In genomic region chr19:44813331-44814131, GRCh38 we compare ENCODE assay signal across 22 cellular contexts. TPM values are rescaled to one million over a fixed set of nuclear protein-coding genes. Genes with fewer than 3 reads are reported as not detected.
DNase-seq lines count a peak whose midpoint lies in the region; ATAC-seq and TF ChIP-seq lines count a peak whose summit lies in the region.
"Had no signal": no experiment of that assay in that cellular context is flagged by ENCODE, and none has a peak within 500 bp of the region (broad histone marks: within the 10 kb centered on the region; RNA-seq: fewer than 3 reads in every experiment).

No MANE protein-coding gene starts in this region.

- H3K9ac ChIP-seq in liver (ENCODE audit: low read depth in 1 of 2, low read length in 2 of 2), result no peak overlapping the region
- H3K9ac ChIP-seq: BLaER1 had no signal

- CTCF ChIA-PET in HEK293 (lab: Yijun Ruan, JAX), result interaction anchor here (0.7 kb wide), 1 partner anchor 29 kb away, joined by 3 read pairs; no protein-coding TSS in a partner anchor

- no peak overlapping the region for H3K4me3 Mint-ChIP-seq in chondrocyte (ENCODE audit: unreplicated experiment)
- H3K4me3 Mint-ChIP-seq: activated CD4-positive, alpha-beta memory T cell treated with anti-CD3 and anti-CD28 coated beads, Interleukin-2, amount 10 ng/mL, durations not matched to agents 7 days and 5 days; memory B cell; stimulated activated memory B cell treated with anti-CD40 and anti-IgM and Interleukin-4, amounts not matched to agents 10 μg/mL and 1 μg/mL and 100 μg/mL, for 72 hours had no signal

- H3K9me3 Mint-ChIP-seq in chondrocyte (ENCODE audit: low read depth), result no peaks in the 10 kb centered on the region
- H3K9me3 Mint-ChIP-seq: activated CD4-positive, alpha-beta memory T cell treated with anti-CD3 and anti-CD28 coated beads, Interleukin-2, amount 10 ng/mL, durations not matched to agents 7 days and 5 days; memory B cell; stimulated activated memory B cell treated with anti-CD40 and anti-IgM and Interleukin-4, amounts not matched to agents 10 μg/mL and 1 μg/mL and 100 μg/mL, for 72 hours had no signal

- H3K27ac ChIP-seq in HEK293 (ENCODE audit: extremely low read depth, low read depth, low read length) (no peak overlapping the region), liver (ENCODE audit: low read depth in 1 of 2, low read length in 2 of 2) (no peak overlapping the region)
- H3K27ac ChIP-seq: BLaER1, esophagus squamous epithelium had no signal

- TF ChIP-seq POLR2A in GM18505 (IDR thresholded peaks at IDR 0.05; ENCODE audit: borderline replicate concordance, extremely low read depth, insufficient read depth, insufficient read length), result no peak

- H3K4me1 Mint-ChIP-seq in chondrocyte (ENCODE audit: low read depth), result peaks cover 18% of the 10 kb centered on the region
- H3K4me1 Mint-ChIP-seq: activated CD4-positive, alpha-beta memory T cell treated with anti-CD3 and anti-CD28 coated beads, Interleukin-2, amount 10 ng/mL, durations not matched to agents 7 days and 5 days had no signal

- POLR2A ChIA-PET in HEK293 (lab: Yijun Ruan, JAX), result no interaction called here

- 87% methylated on average over 29 of the region's 29 CpGs for WGBS in liver

- no peak for ATAC-seq in GM18505 (IDR thresholded peaks at IDR 0.05; ENCODE audit: unreplicated experiment)
- ATAC-seq: stimulated activated memory B cell treated with anti-CD40 and anti-IgM and Interleukin-4, amounts not matched to agents 10 μg/mL and 1 μg/mL and 100 μg/mL, for 72 hours had no signal

- DNase-seq in BE2C (no peak), chondrocyte (ENCODE audit: low spot score) (peak; percentile 92), NCI-H1417 (lab: John Stamatoyannopoulos, UW) (no peak), NCI-H2081 treated with DMSO at 0.1 percent for 48 hours (lab: John Stamatoyannopoulos, UW) (no peak)
- DNase-seq in stimulated activated naive CD4-positive, alpha-beta T cell (lab: John Stamatoyannopoulos, UW), result no peak
- DNase-seq: activated CD4-positive, alpha-beta memory T cell treated with anti-CD3 and anti-CD28 coated beads, Interleukin-2, amount 10 ng/mL, durations not matched to agents 7 days and 5 days; activated CD4-positive, CD25-positive, alpha-beta regulatory T cell treated with anti-CD3 and anti-CD28 coated beads, Interleukin-2, amount 50 U/mL, for 72 hours; effector CD8-positive, alpha-beta T cell; esophagus squamous epithelium; GF-D8; HCEC 1CT; NCI-H446 treated with DMSO at 0.1 percent for 48 hours; retina; SIG-M5 had no signal

- H3K4me1 ChIP-seq in BE2C (peaks cover 4% of the 10 kb centered on the region; the same call in 1 of the 2 replicates), HEK293 (ENCODE audit: control insufficient read depth, insufficient read depth, low read length) (peaks cover 6% of the 10 kb centered on the region), liver (ENCODE audit: control insufficient read depth in 4 of 4, insufficient read depth in 4 of 4, low read length in 3 of 4) (peaks cover 6 to 12% (median 9%) of the 10 kb centered on the region in 4 donors)

- H3K4me3 ChIP-seq in BE2C (ENCODE audit: low read depth, low read length), result no peak overlapping the region
- H3K4me3 ChIP-seq in HEK293 (ENCODE audit: low read depth, low read length), result no peak overlapping the region
- H3K4me3 ChIP-seq in liver (ENCODE audit: low read depth in 1 of 3, low read length in 3 of 3), result no peak overlapping the region
- H3K4me3 ChIP-seq: BLaER1, esophagus squamous epithelium had no signal

- peaks cover 11% of the 10 kb centered on the region for H3K36me3 Mint-ChIP-seq in chondrocyte (ENCODE audit: low read depth)
- H3K36me3 Mint-ChIP-seq: memory B cell; stimulated activated memory B cell treated with anti-CD40 and anti-IgM and Interleukin-4, amounts not matched to agents 10 μg/mL and 1 μg/mL and 100 μg/mL, for 72 hours had no signal

- H3K27ac Mint-ChIP-seq in chondrocyte (ENCODE audit: unreplicated experiment), result no peak overlapping the region
- H3K27ac Mint-ChIP-seq: activated CD4-positive, alpha-beta memory T cell treated with anti-CD3 and anti-CD28 coated beads, Interleukin-2, amount 10 ng/mL, durations not matched to agents 7 days and 5 days; memory B cell; stimulated activated memory B cell treated with anti-CD40 and anti-IgM and Interleukin-4, amounts not matched to agents 10 μg/mL and 1 μg/mL and 100 μg/mL, for 72 hours had no signal

- H3K9me3 ChIP-seq in BE2C (no peaks in the 10 kb centered on the region), HEK293 (ENCODE audit: control insufficient read depth, insufficient read depth, low read depth, low read length) (no peaks in the 10 kb centered on the region), liver (ENCODE audit: control insufficient read depth in 4 of 4, low read length in 3 of 4) (no peaks in the 10 kb centered on the region)
- H3K9me3 ChIP-seq: BLaER1, esophagus squamous epithelium had no signal

- peaks cover 4% of the 10 kb centered on the region for H3K27me3 Mint-ChIP-seq in chondrocyte (ENCODE audit: low read depth)

- peak; percentile 21 for TF ChIP-seq CTCF in BE2C (IDR thresholded peaks at IDR 0.05; ENCODE audit: low read depth, low read length)
- TF ChIP-seq CTCF in HEK293 (tag by site-specific recombination; IDR thresholded peaks at IDR 0.05), result peak; percentile 36
- peak; percentile 19 for TF ChIP-seq CTCF in chondrocyte (IDR thresholded peaks at IDR 0.05)
- no peak for TF ChIP-seq CTCF in liver (IDR thresholded peaks at IDR 0.05; ENCODE audit: low read depth, low read length, missing input control)

- TF ChIP-seq RAD21 in liver (IDR thresholded peaks at IDR 0.05), result no peak

- H3K27me3 ChIP-seq in BE2C (no peaks in the 10 kb centered on the region), liver (ENCODE audit: control insufficient read depth in 4 of 4, insufficient read depth in 4 of 4, low read length in 3 of 4) (no peaks in the 10 kb centered on the region)
- H3K27me3 ChIP-seq: BLaER1 had no signal

- H3K36me3 ChIP-seq in BE2C (no peaks in the 10 kb centered on the region), HEK293 (ENCODE audit: control insufficient read depth in 2 of 2, insufficient read depth in 1 of 2, low read length in 2 of 2) (peaks cover 0 to 21% of the 10 kb centered on the region in 2 experiments; a peak in 1 of 3 replicates), liver (ENCODE audit: control insufficient read depth in 4 of 4, insufficient read depth in 3 of 4, low read depth in 1 of 4, low read length in 3 of 4) (no peaks in the 10 kb centered on the region)

TF ChIP-seq in HEK293, 187 proteins besides CTCF, POLR2A, EP300 and RAD21:
- TF ChIP-seq ZBTB7A (tag by site-specific recombination; IDR thresholded peaks at IDR 0.05; ENCODE audit: low read depth) (peak; percentile 71; the same call in 1 of the 2 replicates), BCL11A (tag by site-specific recombination; IDR thresholded peaks at IDR 0.05; ENCODE audit: low read depth) (peak; percentile 100), ZBTB6 (tag by site-specific recombination; IDR thresholded peaks at IDR 0.05) (0 out of 2 replicates have a peak, but pooled peaks have one; percentile 22), ZBTB48 (tag by site-specific recombination; IDR thresholded peaks at IDR 0.05) (no peak), ZNF157 (tag by site-specific recombination; IDR thresholded peaks at IDR 0.05) (no peak), BCL11B (tag by site-specific recombination; IDR thresholded peaks at IDR 0.05; ENCODE audit: low read depth) (peak; percentile 100)

TF ChIP-seq in liver, 16 proteins besides CTCF, POLR2A, EP300 and RAD21 (continues in another document):
- TF ChIP-seq EGR1 (IDR thresholded peaks at IDR 0.05; ENCODE audit: low read depth in 2 of 2) (no peak), NR2F2 (IDR thresholded peaks at IDR 0.05) (peak; percentile 96), HNF4G (IDR thresholded peaks at IDR 0.05) (no peak), MAX (IDR thresholded peaks at IDR 0.05) (no peak), JUND (IDR thresholded peaks at IDR 0.05) (no peak), TAF1 (conservative IDR thresholded peaks at IDR 0.05) (no peak), GABPA (IDR thresholded peaks at IDR 0.05 in 1 of 2, conservative IDR thresholded peaks at IDR 0.05 in 1 of 2) (no peak), ATF3 (IDR thresholded peaks at IDR 0.05) (no peak)

RNA-seq across cellular contexts. Expression of gene BCAM, which starts 4.6 kb away (rescaled TPM):
- polyA plus RNA-seq in BE2C (2012; ENCODE audit: insufficient read depth, insufficient read length, low read depth), result 7.3 TPM
- total RNA-seq in chondrocyte, result 4.3 to 15.1 TPM (median 14.0 TPM) in 3 replicates
- 10 to 100 TPM; 15.1 to 87.4 TPM for total RNA-seq in liver
- 10 to 100 TPM; 10.5 to 23.1 TPM for polyA plus RNA-seq in liver
- total RNA-seq: activated CD4-positive, alpha-beta memory T cell treated with anti-CD3 and anti-CD28 coated beads, Interleukin-2, amount 10 ng/mL, durations not matched to agents 7 days and 5 days had no signal

RNA-seq across cellular contexts. Expression of gene NECTIN2, which starts 32.6 kb away (rescaled TPM):
- polyA plus RNA-seq in BE2C (2012; ENCODE audit: insufficient read depth, insufficient read length, low read depth), result 105 TPM
- total RNA-seq in chondrocyte (88.9 to 120 TPM (median 116 TPM) in 3 replicates), liver (10 to 100 TPM; 49.4 to 54.9 TPM)
- 10 to 100 TPM; 56.2 to 77.5 TPM for polyA plus RNA-seq in liver

RNA-seq across cellular contexts. Expression of gene CBLC, which starts 35.8 kb away (rescaled TPM):
- polyA plus RNA-seq in BE2C (2012; ENCODE audit: insufficient read depth, insufficient read length, low read depth), result not detected
- total RNA-seq in chondrocyte, result not detected in 3 replicates
- total RNA-seq in liver, result 10 to 100 TPM in 1 of 2 donors, 1 to 10 TPM in 1; 2.1 to 14.0 TPM
- 1 to 10 TPM; 8.0 to 9.6 TPM for polyA plus RNA-seq in liver
- total RNA-seq: activated CD4-positive, alpha-beta memory T cell treated with anti-CD3 and anti-CD28 coated beads, Interleukin-2, amount 10 ng/mL, durations not matched to agents 7 days and 5 days; M059J; temporal lobe had no signal
